13 cellular contexts compared by ENCODE assay signal in the genomic region with DNA sequence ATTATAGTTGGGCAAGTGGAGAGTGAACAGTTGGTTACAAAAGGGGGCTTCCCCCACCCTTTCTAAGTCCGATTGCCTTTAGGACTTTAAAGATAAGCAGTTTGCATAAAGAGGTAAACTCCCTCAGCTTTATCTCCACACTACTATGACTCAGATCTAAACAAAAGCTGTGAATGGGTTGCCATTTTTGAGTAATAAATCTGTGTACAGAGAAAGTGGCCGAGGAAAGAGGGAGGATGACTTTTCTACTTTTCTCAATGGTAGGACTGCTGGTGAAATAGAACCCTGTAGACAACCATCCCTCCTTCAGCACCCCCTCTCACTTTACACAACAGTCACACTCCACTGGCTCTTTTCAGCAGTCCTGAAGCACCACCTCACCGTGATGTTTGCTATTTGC.
A peak's percentile ranks its signal among the peaks of the same experiment; 100 is the strongest.
DNase-seq lines count a peak whose midpoint lies in the region; ATAC-seq, FAIRE-seq and TF ChIP-seq lines count a peak whose summit lies in the region.
"Had no signal": no experiment of that assay in that cellular context is flagged by ENCODE, and none has a peak within 500 bp of the region (broad histone marks: within the 10 kb centered on the region; RNA-seq: fewer than 3 reads in every experiment).

No MANE protein-coding gene starts in this region.

- CTCF ChIA-PET in CD8-positive, alpha-beta T cell (lab: Charles Lee), result no interaction called here

- H3K27ac ChIP-seq in Peyer's patch (peak overlapping the region in 3 of 4 donors; percentile 25 to 78 (median 69)), left lung (no peak overlapping the region)
- H3K27ac ChIP-seq in CD8-positive, alpha-beta T cell (ENCODE audit: low read depth, low read length), result no peak overlapping the region
- H3K27ac ChIP-seq: body of pancreas had no signal

- DNase-seq in GM12864 (ENCODE audit: low read depth) (peak; percentile 43), GM19240 (ENCODE audit: insufficient read length, low spot score) (peak; percentile 18), Peyer's patch (no peak), NCI-H82 treated with DMSO at 0.1 percent for 48 hours (lab: John Stamatoyannopoulos, UW; ENCODE audit: unreplicated experiment) (no peak), left lung (no peak), RCC 7860 (ENCODE audit: low spot score) (no peak)
- DNase-seq in CD8-positive, alpha-beta T cell, result no peak
- DNase-seq: activated CD4-positive, alpha-beta T cell treated with anti-CD3 and anti-CD28 coated beads for 1 hour; body of pancreas; COR-L47; hippocampal formation; NCI-H524 had no signal

- H3K4me3 Mint-ChIP-seq in CD8-positive, alpha-beta T cell, result no peak overlapping the region

- H3K36me3 ChIP-seq in Peyer's patch (no peaks in the 10 kb centered on the region), left lung (peaks cover 0 to 5% of the 10 kb centered on the region in 2 donors)
- H3K36me3 ChIP-seq in CD8-positive, alpha-beta T cell (ENCODE audit: insufficient read depth, low read length), result no peaks in the 10 kb centered on the region

- POLR2A ChIA-PET in CD8-positive, alpha-beta T cell (lab: Charles Lee), result no interaction called here

- no peaks in the 10 kb centered on the region for H3K27me3 Mint-ChIP-seq in CD8-positive, alpha-beta T cell (ENCODE audit: low read depth)

- no peak overlapping the region for H3K4me3 ChIP-seq in GM12864 (ENCODE audit: low read depth, low read length)
- no peak overlapping the region for H3K4me3 ChIP-seq in Peyer's patch
- no peak overlapping the region for H3K4me3 ChIP-seq in left lung
- H3K4me3 ChIP-seq in CD8-positive, alpha-beta T cell (ENCODE audit: low read depth, low read length), result no peak overlapping the region
- H3K4me3 ChIP-seq: body of pancreas had no signal

- H3K27ac Mint-ChIP-seq in CD8-positive, alpha-beta T cell, result no peak overlapping the region

- intact Hi-C loops in left lung (cut with DNase I), result no loop called here
- intact Hi-C loops in CD8-positive, alpha-beta T cell (cut with DNase I, micrococcal nuclease), result no loop called here

- no peak for TF ChIP-seq POLR2A in Peyer's patch (IDR thresholded peaks at IDR 0.05)

- peaks cover 0 to 14% (median 0%) of the 10 kb centered on the region in 4 donors for H3K4me1 ChIP-seq in Peyer's patch
- no peaks in the 10 kb centered on the region for H3K4me1 ChIP-seq in left lung
- H3K4me1 ChIP-seq in CD8-positive, alpha-beta T cell (ENCODE audit: insufficient read depth, low read length), result no peaks in the 10 kb centered on the region

- ATAC-seq in HG02973 (IDR thresholded peaks at IDR 0.05; ENCODE audit: unreplicated experiment) (peak; percentile 85), left lung (no peak)
- no peak for ATAC-seq in CD8-positive, alpha-beta T cell
- ATAC-seq: body of pancreas had no signal

- no peak for TF ChIP-seq CTCF in GM12864 (IDR thresholded peaks at IDR 0.05; ENCODE audit: low read depth, low read length, missing control alignments)
- no peak for TF ChIP-seq CTCF in Peyer's patch (IDR thresholded peaks at IDR 0.05)
- no peak for TF ChIP-seq CTCF in left lung (IDR thresholded peaks at IDR 0.05)
- TF ChIP-seq CTCF in CD8-positive, alpha-beta T cell (IDR thresholded peaks at IDR 0.05), result no peak

- H3K27me3 ChIP-seq in Peyer's patch (no peaks in the 10 kb centered on the region), left lung (no peaks in the 10 kb centered on the region)
- H3K27me3 ChIP-seq in CD8-positive, alpha-beta T cell (ENCODE audit: insufficient read depth, low read length), result no peaks in the 10 kb centered on the region
- H3K27me3 ChIP-seq: body of pancreas had no signal

- H3K4me1 Mint-ChIP-seq in CD8-positive, alpha-beta T cell (ENCODE audit: low read depth), result no peaks in the 10 kb centered on the region

- H3K36me3 Mint-ChIP-seq in CD8-positive, alpha-beta T cell, result peaks cover 6% of the 10 kb centered on the region

- FAIRE-seq in RCC 7860 (lab: Jason Lieb, UNC), result no peak

- H3K9me3 Mint-ChIP-seq in CD8-positive, alpha-beta T cell, result no peaks in the 10 kb centered on the region

- H3K9me3 ChIP-seq in Peyer's patch, result no peaks in the 10 kb centered on the region
- H3K9me3 ChIP-seq in left lung, result no peaks in the 10 kb centered on the region
- no peaks in the 10 kb centered on the region for H3K9me3 ChIP-seq in CD8-positive, alpha-beta T cell (ENCODE audit: low read length)
- H3K9me3 ChIP-seq: body of pancreas had no signal

Comparison
In these comparisons a context has a peak if more than half of its experiments do, and no peak if none do; other contexts are left out.
1. DNase-seq: peak in GM12864 (single experiment) and GM19240 (single experiment); none in Peyer's patch (0 of 3), NCI-H82 treated with DMSO at 0.1 percent for 48 hours (single experiment), left lung (0 of 2), CD8-positive, alpha-beta T cell (0 of 7) and RCC 7860 (single experiment).
2. H3K27ac ChIP-seq: peak in Peyer's patch (3 of 4); none in left lung (0 of 2) and CD8-positive, alpha-beta T cell (single experiment).